Comparison of ENCODE assay signal across 15 cellular contexts in genomic region chr18:49646864-49647263, GRCh38.
"Had no signal": no experiment of that assay in that cellular context is flagged by ENCODE, and none has a peak within 500 bp of the region (broad histone marks: within the 10 kb centered on the region; RNA-seq: fewer than 3 reads in every experiment).

No MANE protein-coding gene starts in this region.

- H3K36me3 Mint-ChIP-seq: activated naive CD4-positive, alpha-beta T cell treated with anti-CD3 and anti-CD28 coated beads, Interleukin-2, amount 50 U/mL, for 24 hours; immature natural killer cell; neural progenitor cell; type B pancreatic cell had no signal

- H3K27me3 ChIP-seq: esophagus muscularis mucosa, neural progenitor cell, ovary had no signal

- DNase-seq: activated CD4-positive, alpha-beta T cell treated with anti-CD3 and anti-CD28 coated beads, Interleukin-2, amount 50 U/mL, for 1 hour; activated effector memory CD4-positive, alpha-beta T cell treated with Interleukin-2 at 50 U/mL for 16 hours; amygdala; cerebellar nuclear complex; dorsolateral prefrontal cortex; glutamatergic neuron; immature natural killer cell; ovary; T-helper 2 cell had no signal

- FAIRE-seq: endometrium, TTC549 had no signal

- H3K4me1 Mint-ChIP-seq: activated naive CD4-positive, alpha-beta T cell treated with anti-CD3 and anti-CD28 coated beads, Interleukin-2, amount 50 U/mL, for 24 hours; immature natural killer cell had no signal

- H3K4me3 Mint-ChIP-seq: activated naive CD4-positive, alpha-beta T cell treated with anti-CD3 and anti-CD28 coated beads, Interleukin-2, amount 50 U/mL, for 24 hours; immature natural killer cell; neural progenitor cell; type B pancreatic cell had no signal

- H3K9me3 ChIP-seq: esophagus muscularis mucosa, ovary had no signal

- H3K4me3 ChIP-seq: dorsolateral prefrontal cortex, neural progenitor cell, ovary had no signal

- H3K27ac ChIP-seq: dorsolateral prefrontal cortex, neural progenitor cell, ovary had no signal

- H3K27me3 Mint-ChIP-seq: activated naive CD4-positive, alpha-beta T cell treated with anti-CD3 and anti-CD28 coated beads, Interleukin-2, amount 50 U/mL, for 24 hours; type B pancreatic cell had no signal

- H3K9me3 Mint-ChIP-seq: activated naive CD4-positive, alpha-beta T cell treated with anti-CD3 and anti-CD28 coated beads, Interleukin-2, amount 50 U/mL, for 24 hours; immature natural killer cell; neural progenitor cell; type B pancreatic cell had no signal

- H3K36me3 ChIP-seq: esophagus muscularis mucosa, neural progenitor cell, ovary had no signal
